ENCODE assay signal across 17 cellular contexts in the genomic region with DNA sequence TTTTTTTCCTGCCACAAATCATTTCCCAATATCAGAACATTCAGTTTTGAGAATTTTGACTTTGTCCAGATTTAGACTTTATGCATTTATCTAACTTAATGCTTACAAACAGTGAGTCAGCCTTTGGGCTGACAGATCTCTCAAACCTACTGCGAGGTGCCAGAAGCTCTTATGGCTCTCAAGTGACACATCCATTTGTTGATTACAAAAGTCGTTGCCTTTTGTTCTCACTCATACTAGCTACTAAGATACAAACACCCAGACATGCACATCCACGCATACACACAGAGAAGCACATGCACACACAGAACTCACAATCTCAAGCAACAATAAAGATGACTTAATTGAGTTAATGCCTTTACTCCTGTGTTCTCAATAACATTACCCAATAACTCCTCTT.
DNase-seq lines count a peak whose midpoint lies in the region; ATAC-seq and TF ChIP-seq lines count a peak whose summit lies in the region.
"Had no signal": no experiment of that assay in that cellular context is flagged by ENCODE, and none has a peak within 500 bp of the region (broad histone marks: within the 10 kb centered on the region; RNA-seq: fewer than 3 reads in every experiment).

No MANE protein-coding gene starts in this region.

- H3K36me3 ChIP-seq in BLaER1 = no peaks in the 10 kb centered on the region

- peak; percentile 84 to 85 for ATAC-seq in left cardiac atrium
- no peak for ATAC-seq in GM19351 (IDR thresholded peaks at IDR 0.05; ENCODE audit: unreplicated experiment)
- ATAC-seq: GM12878 had no signal

- TF ChIP-seq CTCF in glutamatergic neuron (IDR thresholded peaks at IDR 0.05; ENCODE audit: partially characterized antibody, unreplicated experiment) = no peak

- H3K4me3 ChIP-seq in BLaER1 = no peak overlapping the region
- H3K4me3 ChIP-seq: GM12878, GM23248 had no signal

- no peaks in the 10 kb centered on the region for H3K9me3 ChIP-seq in BLaER1

- peak overlapping the region; percentile 48; the same call in 1 of the 2 replicates for H3K4me2 ChIP-seq in BLaER1

- H3K27me3 Mint-ChIP-seq in glutamatergic neuron (ENCODE audit: unreplicated experiment) = peaks cover under 1% of the 10 kb centered on the region

- no peaks in the 10 kb centered on the region for H4K20me1 ChIP-seq in BLaER1

- peak; percentile 9 for DNase-seq in AG20443 (ENCODE audit: low spot score)
- DNase-seq in astrocyte of the hippocampus (ENCODE audit: low read depth, low spot score) = peak; percentile 35
- DNase-seq in left cardiac atrium = no peak
- no peak for DNase-seq in GOT3 (lab: John Stamatoyannopoulos, UW)
- DNase-seq in glutamatergic neuron = no peak
- DNase-seq: GDM1, GM23248, KBM-7, NCI-H1105, NCI-H1694, NCI-H2107, NCI-H446, NCI-H69, OCI-M1 had no signal

- no peak overlapping the region for H3K9ac ChIP-seq in BLaER1
- H3K9ac ChIP-seq: GM23248 had no signal

- H3K27ac Mint-ChIP-seq in glutamatergic neuron (ENCODE audit: unreplicated experiment) = no peak overlapping the region

- H3K36me3 Mint-ChIP-seq in glutamatergic neuron (ENCODE audit: unreplicated experiment) = no peaks in the 10 kb centered on the region

- no peak overlapping the region for H3K27ac ChIP-seq in BLaER1
- H3K27ac ChIP-seq: GM23248 had no signal

- H3K27me3 ChIP-seq in BLaER1 = no peaks in the 10 kb centered on the region

- peaks cover 16% of the 10 kb centered on the region for H3K4me1 ChIP-seq in BLaER1

- H3K4me1 Mint-ChIP-seq in glutamatergic neuron (ENCODE audit: low read depth, unreplicated experiment) = no peaks in the 10 kb centered on the region

- H3K9me3 Mint-ChIP-seq in glutamatergic neuron (ENCODE audit: unreplicated experiment) = no peaks in the 10 kb centered on the region

- intact Hi-C loops in left cardiac atrium (cut with DNase I) = no loop called here

- no peak overlapping the region for H3K4me3 Mint-ChIP-seq in glutamatergic neuron (ENCODE audit: unreplicated experiment)

Comparison
In these comparisons a context has a peak if more than half of its experiments do, and no peak if none do; other contexts are left out.
1. DNase-seq: peak in AG20443 (single experiment) and astrocyte of the hippocampus (single experiment); none in left cardiac atrium (single experiment), GOT3 (single experiment) and glutamatergic neuron (single experiment).